18 cellular contexts compared by ENCODE assay signal in genomic region chr1:202873026-202873425, GRCh38. TPM values are rescaled to one million over a fixed set of nuclear protein-coding genes. Genes with fewer than 3 reads are reported as not detected.
DNase-seq lines count a peak whose midpoint lies in the region; ATAC-seq and TF ChIP-seq lines count a peak whose summit lies in the region.
"Had no signal": no experiment of that assay in that cellular context is flagged by ENCODE, and none has a peak within 500 bp of the region (broad histone marks: within the 10 kb centered on the region; RNA-seq: fewer than 3 reads in every experiment).

No MANE protein-coding gene starts in this region.

- no peak overlapping the region for H3K14ac ChIP-seq in trophoblast cell (ENCODE audit: low read length)

- H3K4me1 ChIP-seq in trophoblast cell (ENCODE audit: control insufficient read depth in 1 of 2, insufficient read depth in 2 of 2, low read length in 2 of 2) (no peaks in the 10 kb centered on the region), spleen (no peaks in the 10 kb centered on the region)
- H3K4me1 ChIP-seq: A549; BLaER1 treated with 17β-estradiol and CSF1 and Interleukin-3, amounts not matched to agents 10 nM and 100 nM; Caco-2 had no signal

- no peak overlapping the region for H4K91ac ChIP-seq in trophoblast cell (ENCODE audit: low read depth, low read length)

- no peaks in the 10 kb centered on the region for H3K79me2 ChIP-seq in trophoblast cell (ENCODE audit: control insufficient read depth, insufficient read depth, low read length, poor library complexity)

- TF ChIP-seq CTCF in VCaP (conservative IDR thresholded peaks at IDR 0.05) (no peak), spleen (IDR thresholded peaks at IDR 0.05 in 8 of 11, conservative IDR thresholded peaks at IDR 0.05 in 3 of 11) (no peak)

- no peak overlapping the region for H2AK5ac ChIP-seq in trophoblast cell (ENCODE audit: low read length)

- no peak overlapping the region for H3K23ac ChIP-seq in trophoblast cell (ENCODE audit: low read length)

- no peak overlapping the region for H2BK5ac ChIP-seq in trophoblast cell (ENCODE audit: low read depth, low read length, poor library complexity)

- no CpG with 5 or more reads among the region's 4 CpGs for WGBS in trophoblast cell (ENCODE audit: extremely low coverage, insufficient coverage, insufficient read length)
- WGBS in spleen, 5 donors, result 91 to 98% (median 93%) methylated on average over 4 of the region's 4 CpGs

- H2BK120ac ChIP-seq in trophoblast cell (ENCODE audit: insufficient read depth, low read length, poor library complexity), result no peak overlapping the region

- H3K4ac ChIP-seq in trophoblast cell (ENCODE audit: low read depth, low read length), result no peak overlapping the region

- H2BK12ac ChIP-seq in trophoblast cell (ENCODE audit: low read length), result no peak overlapping the region

- H3K9me3 ChIP-seq in trophoblast cell (ENCODE audit: insufficient read depth, low read depth, low read length) (peaks cover 3% of the 10 kb centered on the region), spleen (no peaks in the 10 kb centered on the region)
- H3K9me3 ChIP-seq: A549; BLaER1 treated with 17β-estradiol and CSF1 and Interleukin-3, amounts not matched to agents 10 nM and 100 nM; Caco-2 had no signal

- no peak for ATAC-seq in GM18858 (IDR thresholded peaks at IDR 0.05; ENCODE audit: unreplicated experiment)
- ATAC-seq: CD8-positive, alpha-beta T cell had no signal

- intact Hi-C loops in head of caudate nucleus (cut with DNase I) (no loop called here), spleen (cut with DNase I; ENCODE audit: low total_unique reads) (no loop called here)

- no peaks in the 10 kb centered on the region for H3K79me1 ChIP-seq in trophoblast cell (ENCODE audit: low read length)

- no peak overlapping the region for H3K18ac ChIP-seq in trophoblast cell (ENCODE audit: low read length)

- no peak overlapping the region for H3K9ac ChIP-seq in trophoblast cell (ENCODE audit: low read length)
- H3K9ac ChIP-seq: BLaER1 treated with 17β-estradiol and CSF1 and Interleukin-3, amounts not matched to agents 10 nM and 100 nM had no signal

- DNase-seq in head of caudate nucleus (peak in 34 of 42 donors; percentile 13 to 84 (median 50)), trophoblast cell (no peak), spleen (peak; percentile 31), SKM-1 treated with dmso at 0.1 percent for 144 hours (lab: John Stamatoyannopoulos, UW; ENCODE audit: unreplicated experiment) (no peak)
- no peak for DNase-seq in effector CD4-positive, alpha-beta T cell
- DNase-seq: AML-193; Caco-2; Calu3; CD4-positive, alpha-beta T cell; CD8-positive, alpha-beta T cell; DMS79 treated with DMSO at 0.1 percent for 48 hours; GF-D8 had no signal

- H3K27ac ChIP-seq in VCaP (0 out of 2 replicates have a peak overlapping the region, but pooled peaks have one; percentile 87), trophoblast cell (ENCODE audit: low read depth, low read length) (no peak overlapping the region), spleen (no peak overlapping the region)
- H3K27ac ChIP-seq: 22Rv1; A549; BLaER1 treated with 17β-estradiol and CSF1 and Interleukin-3, amounts not matched to agents 10 nM and 100 nM; C4-2B had no signal

- no peak overlapping the region for H4K8ac ChIP-seq in trophoblast cell (ENCODE audit: low read depth, low read length)

- H3K27me3 ChIP-seq in trophoblast cell (ENCODE audit: insufficient read depth, low read length) (no peaks in the 10 kb centered on the region), spleen (replicated peaks in 1 of 7) (no peaks in the 10 kb centered on the region)
- H3K27me3 ChIP-seq: BLaER1 treated with 17β-estradiol and CSF1 and Interleukin-3, amounts not matched to agents 10 nM and 100 nM had no signal

- TF ChIP-seq POLR2A in spleen (IDR thresholded peaks at IDR 0.05), result no peak

- no peak overlapping the region for H3K4me2 ChIP-seq in trophoblast cell (ENCODE audit: low read length)
- H3K4me2 ChIP-seq: A549; BLaER1 treated with 17β-estradiol and CSF1 and Interleukin-3, amounts not matched to agents 10 nM and 100 nM had no signal

- H4K12ac ChIP-seq in trophoblast cell (ENCODE audit: low read depth, low read length), result no peak overlapping the region

- peak overlapping the region; percentile 31 for H3K4me3 ChIP-seq in trophoblast cell (ENCODE audit: low read depth, low read length)
- H3K4me3 ChIP-seq in spleen, result no peak overlapping the region
- H3K4me3 ChIP-seq: A549; BLaER1 treated with 17β-estradiol and CSF1 and Interleukin-3, amounts not matched to agents 10 nM and 100 nM had no signal

- no peak overlapping the region for H2AFZ ChIP-seq in trophoblast cell (ENCODE audit: insufficient read depth, low read length, poor library complexity)

- peaks cover 3 to 7% of the 10 kb centered on the region in 2 experiments for H3K36me3 ChIP-seq in trophoblast cell (ENCODE audit: control insufficient read depth in 1 of 2, insufficient read depth in 2 of 2, low read length in 2 of 2)
- H3K36me3 ChIP-seq in spleen, result peaks cover 0 to 22% (median 2%) of the 10 kb centered on the region in 6 donors

RNA-seq across cellular contexts. Expression of gene RABIF, which starts 15.9 kb away (rescaled TPM):
- polyA plus RNA-seq in trophoblast cell (2013), result 11.9 and 12.6 TPM in 2 replicates
- total RNA-seq in spleen, result 10 to 100 TPM in 3 of 7 donors, 1 to 10 TPM in 4; 8.4 to 11.5 (median 9.2) TPM
- polyA plus RNA-seq in spleen, result 1 to 10 TPM; 5.9 to 9.4 (median 7.6) TPM

RNA-seq across cellular contexts. Expression of gene KLHL12, which starts 54.0 kb away (rescaled TPM):
- polyA plus RNA-seq in trophoblast cell (2013), result 9.7 and 10.1 TPM in 2 replicates
- total RNA-seq in spleen, result 10 to 100 TPM; 20.6 to 35.4 (median 24.6) TPM
- 10 to 100 TPM; 14.8 to 16.0 (median 15.8) TPM for polyA plus RNA-seq in spleen

Comparison
In these comparisons a context has a peak if more than half of its experiments do, and no peak if none do; other contexts are left out.
1. DNase-seq: peak in head of caudate nucleus (34 of 42) and spleen (single experiment); none in trophoblast cell (0 of 2), SKM-1 treated with dmso at 0.1 percent for 144 hours (single experiment) and effector CD4-positive, alpha-beta T cell (single experiment).